In genomic region chr11:93564895-93565294, GRCh38 we compare ENCODE assay signal across 1 cellular context.
TF ChIP-seq lines count a peak whose summit lies in the region.

No MANE protein-coding gene starts in this region.

TF ChIP-seq in SK-N-SH treated with all-trans-retinoic acid at 6 μM for 48 hours, 23 proteins besides CTCF, POLR2A, EP300 and RAD21 (continued from another document):
- TF ChIP-seq TSHZ2 (CRISPR knock-in tag; IDR thresholded peaks at IDR 0.05) (no peak), PPARA (CRISPR knock-in tag; IDR thresholded peaks at IDR 0.05; ENCODE audit: borderline replicate concordance) (no peak), ZNF8 (CRISPR knock-in tag; IDR thresholded peaks at IDR 0.05) (no peak), BACH2 (CRISPR knock-in tag; IDR thresholded peaks at IDR 0.05; ENCODE audit: borderline replicate concordance) (no peak)
